In the genomic region with DNA sequence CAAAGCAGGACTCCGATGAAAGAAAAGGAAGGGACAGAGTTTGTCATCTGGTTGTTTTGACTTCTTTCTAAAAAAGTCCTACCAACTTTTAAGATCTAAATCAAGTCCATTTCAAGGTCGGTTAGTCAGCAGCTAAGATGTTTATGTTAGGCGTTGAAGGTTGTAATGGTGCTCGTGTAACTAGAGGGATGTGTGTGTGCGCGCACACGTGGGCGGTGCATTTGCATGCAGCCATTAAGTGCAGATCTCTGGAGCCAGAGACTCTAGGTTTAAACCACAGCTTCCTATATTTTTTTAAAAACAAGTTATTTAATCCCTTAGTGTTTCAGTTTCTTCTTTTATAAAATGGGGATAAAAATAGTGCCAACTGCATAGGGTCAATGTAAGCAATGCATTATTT, we compare ENCODE assay signal across 15 cellular contexts.
DNase-seq lines count a peak whose midpoint lies in the region; ATAC-seq lines count a peak whose summit lies in the region.
"Had no signal": no experiment of that assay in that cellular context is flagged by ENCODE, and none has a peak within 500 bp of the region (broad histone marks: within the 10 kb centered on the region; RNA-seq: fewer than 3 reads in every experiment).

No MANE protein-coding gene starts in this region.

- DNase-seq in MV-4-11 (lab: John Stamatoyannopoulos, UW) (peak; percentile 83), germinal center (ENCODE audit: low spot score) (peak; percentile 4), DMS 273 treated with DMSO at 0.1 percent for 48 hours (lab: John Stamatoyannopoulos, UW) (no peak)
- DNase-seq: BE2C; CD4-positive, alpha-beta memory T cell; DMS153; DMS79 treated with DMSO at 0.1 percent for 48 hours; EL; HCEC 1CT; HFFc6 had no signal

- ATAC-seq in GM18868 (IDR thresholded peaks at IDR 0.05; ENCODE audit: unreplicated experiment) (peak; percentile 40), GM21825 (IDR thresholded peaks at IDR 0.05; ENCODE audit: unreplicated experiment) (no peak), GM18858 (IDR thresholded peaks at IDR 0.05; ENCODE audit: unreplicated experiment) (no peak)
- ATAC-seq: A549, HepG2 had no signal
